22 cellular contexts compared by ENCODE assay signal in genomic region chr16:46638947-46639925, GRCh38. TPM values are rescaled to one million over a fixed set of nuclear protein-coding genes. Genes with fewer than 3 reads are reported as not detected.
DNase-seq lines count a peak whose midpoint lies in the region; ATAC-seq, FAIRE-seq and TF ChIP-seq lines count a peak whose summit lies in the region.
"Had no signal": no experiment of that assay in that cellular context is flagged by ENCODE, and none has a peak within 500 bp of the region (broad histone marks: within the 10 kb centered on the region; RNA-seq: fewer than 3 reads in every experiment).

No MANE protein-coding gene starts in this region.

- H3K4me1 Mint-ChIP-seq in HFFc6 (ENCODE audit: low read depth) = peaks cover 14% of the 10 kb centered on the region
- H3K4me1 Mint-ChIP-seq in astrocyte (ENCODE audit: low read depth, unreplicated experiment) = peaks cover 22% of the 10 kb centered on the region
- peaks cover 0 to 3% (median 0%) of the 10 kb centered on the region in 4 donors for H3K4me1 Mint-ChIP-seq in naive thymus-derived CD8-positive, alpha-beta T cell
- H3K4me1 Mint-ChIP-seq: immature natural killer cell, neural crest cell had no signal

- no peaks in the 10 kb centered on the region for H3K9me3 ChIP-seq in astrocyte (ENCODE audit: insufficient read depth, low read depth, low read length)
- H3K9me3 ChIP-seq: A549, SJSA1, stomach had no signal

- in situ Hi-C loops in G401 (cut with HindIII; ENCODE audit: low sequenced_read_pairs) = no loop called here

- H3K4me1 ChIP-seq in astrocyte (ENCODE audit: insufficient read depth, low read length) = peaks cover 6% of the 10 kb centered on the region
- H3K4me1 ChIP-seq: A549, SJSA1, stomach had no signal

- H2AFZ ChIP-seq in astrocyte (ENCODE audit: low read depth, low read length) = no peak overlapping the region

- H3K4me3 Mint-ChIP-seq in HFFc6 (peak overlapping the region; percentile 8; the same call in 1 of the 2 replicates), astrocyte (ENCODE audit: unreplicated experiment) (no peak overlapping the region)
- no peak overlapping the region for H3K4me3 Mint-ChIP-seq in naive thymus-derived CD8-positive, alpha-beta T cell
- H3K4me3 Mint-ChIP-seq: CD4-positive, CD25-positive, alpha-beta regulatory T cell; immature natural killer cell; memory B cell; neural crest cell had no signal

- H3K27ac Mint-ChIP-seq in HFFc6 (no peak overlapping the region; the same call in 1 of the 2 replicates), astrocyte (ENCODE audit: unreplicated experiment) (peak overlapping the region; percentile 64)
- no peak overlapping the region for H3K27ac Mint-ChIP-seq in naive thymus-derived CD8-positive, alpha-beta T cell
- H3K27ac Mint-ChIP-seq: activated T-helper 2 cell treated with anti-CD3 and anti-CD28 coated beads, Interferon-gamma antibody, Interleukin-2, Interleukin-4, amounts not matched to agents 10 μg/mL and 5 μg/mL and 100 μg/mL, durations not matched to agents 14 hours and 24 hours and 36 hours; CD4-positive, CD25-positive, alpha-beta regulatory T cell; immature natural killer cell; memory B cell had no signal

- no peak for ATAC-seq in naive thymus-derived CD8-positive, alpha-beta T cell
- ATAC-seq: A549 had no signal

- H3K36me3 Mint-ChIP-seq in HFFc6 (ENCODE audit: low read depth) (peaks cover 13% of the 10 kb centered on the region), astrocyte (ENCODE audit: low read depth, unreplicated experiment) (peaks cover 4% of the 10 kb centered on the region)
- H3K36me3 Mint-ChIP-seq in naive thymus-derived CD8-positive, alpha-beta T cell = peaks cover 22 to 28% (median 26%) of the 10 kb centered on the region in 3 donors

- peak overlapping the region; percentile 47 for H3K4me2 ChIP-seq in astrocyte (ENCODE audit: low read length)
- H3K4me2 ChIP-seq: A549 had no signal

- H3K27me3 ChIP-seq in astrocyte (ENCODE audit: insufficient read depth, low read length) = no peaks in the 10 kb centered on the region
- H3K27me3 ChIP-seq: stomach had no signal

- H3K27ac ChIP-seq in astrocyte (ENCODE audit: low read depth, low read length) = no peak overlapping the region
- H3K27ac ChIP-seq: A549, SJSA1, stomach had no signal

- H3K79me2 ChIP-seq in astrocyte (ENCODE audit: insufficient read depth, low read length) = no peaks in the 10 kb centered on the region

- TF ChIP-seq CTCF in HFFc6 (IDR thresholded peaks at IDR 0.05) (no peak), astrocyte (IDR thresholded peaks at IDR 0.05; ENCODE audit: insufficient read depth, low read depth, low read length) (no peak), foreskin fibroblast (IDR thresholded peaks at IDR 0.05; ENCODE audit: low read depth, low read length) (no peak)

- POLR2A ChIA-PET in naive thymus-derived CD8-positive, alpha-beta T cell (lab: Charles Lee) = no interaction called here

- H3K4me3 ChIP-seq in astrocyte (ENCODE audit: insufficient read depth, low read depth, low read length) (no peak overlapping the region), foreskin fibroblast (ENCODE audit: low read depth in 1 of 2, low read length in 2 of 2) (no peak overlapping the region)
- H3K4me3 ChIP-seq: A549, SJSA1, stomach had no signal

- H3K36me3 ChIP-seq in astrocyte (ENCODE audit: insufficient read depth, low read length) = no peaks in the 10 kb centered on the region
- H3K36me3 ChIP-seq: SJSA1, stomach had no signal

- H3K9me3 Mint-ChIP-seq in HFFc6 = peaks cover 15% of the 10 kb centered on the region
- H3K9me3 Mint-ChIP-seq in astrocyte (ENCODE audit: unreplicated experiment) = peaks cover 12% of the 10 kb centered on the region
- H3K9me3 Mint-ChIP-seq in naive thymus-derived CD8-positive, alpha-beta T cell = peaks cover 4 to 28% (median 11%) of the 10 kb centered on the region in 9 donors

- no peak for FAIRE-seq in astrocyte (lab: Jason Lieb, UNC)
- FAIRE-seq: A549, urothelium cell line had no signal

- no peak overlapping the region for H3K9ac ChIP-seq in astrocyte (ENCODE audit: low read length)

- no peaks in the 10 kb centered on the region for H4K20me1 ChIP-seq in astrocyte (ENCODE audit: insufficient read depth, low read length)

- DNase-seq in AG08395 (ENCODE audit: low spot score) = peak; percentile 52
- DNase-seq in HFFc6 = peak; percentile 52
- DNase-seq in astrocyte (ENCODE audit: low read depth) = peak; percentile 58
- peak; percentile 47 to 78 for DNase-seq in foreskin fibroblast
- no peak for DNase-seq in NCI-H128 (lab: John Stamatoyannopoulos, UW; ENCODE audit: unreplicated experiment)
- no peak for DNase-seq in activated CD4-positive, alpha-beta T cell treated with anti-CD3 and anti-CD28 coated beads, Interleukin-2, amount 50 U/mL, for 1 hour
- DNase-seq in G401 (ENCODE audit: low spot score) = no peak
- DNase-seq in naive thymus-derived CD8-positive, alpha-beta T cell = no peak
- DNase-seq: CD4-positive, CD25-positive, alpha-beta regulatory T cell; DMS53; glutamatergic neuron; immature natural killer cell; MM.1S; NCI-H2029 treated with DMSO at 0.1 percent for 48 hours; NCI-H510A treated with DMSO at 0.1 percent for 48 hours; stomach had no signal

- H3K27me3 Mint-ChIP-seq in HFFc6 (ENCODE audit: insufficient read depth) (peaks cover 5% of the 10 kb centered on the region), astrocyte (ENCODE audit: low read depth, unreplicated experiment) (peaks cover 3% of the 10 kb centered on the region)
- peaks cover 0 to 4% (median 0%) of the 10 kb centered on the region in 5 donors for H3K27me3 Mint-ChIP-seq in naive thymus-derived CD8-positive, alpha-beta T cell
- H3K27me3 Mint-ChIP-seq: CD4-positive, CD25-positive, alpha-beta regulatory T cell; memory B cell had no signal

RNA-seq across cellular contexts. Expression of gene SHCBP1, which starts 18.1 kb away (rescaled TPM):
- 10 to 100 TPM; 20.8 to 50.5 (median 49.1) TPM for total RNA-seq in HFFc6 (2021; fragmentation: NEBNext Ultra II Directional; extraction: Animal tissue kit (Norgen Biotek cat#: 25700))
- 2.1 and 3.4 TPM in 2 replicates for total RNA-seq in astrocyte
- total RNA-seq in G401 (2014; rRNA removed; shearing (Covaris generic)) = 11.1 and 30.9 TPM in 2 replicates
- total RNA-seq in naive thymus-derived CD8-positive, alpha-beta T cell = 1 to 10 TPM in 1 of 2 experiments, under 1 TPM in 1; 0.29 to 1.6 TPM
- under 1 TPM in 1 of 3 donors, not detected in 2; 0.28 TPM for polyA plus RNA-seq in naive thymus-derived CD8-positive, alpha-beta T cell

RNA-seq across cellular contexts. Expression of gene VPS35, which starts 49.7 kb away (rescaled TPM):
- 100 to 1,000 TPM in 3 of 6 experiments, 10 to 100 TPM in 3; 86.6 to 113 (median 100) TPM for total RNA-seq in HFFc6 (2021; fragmentation: NEBNext Ultra II Directional; extraction: Animal tissue kit (Norgen Biotek cat#: 25700))
- total RNA-seq in astrocyte = 135 and 137 TPM in 2 replicates
- 177 and 200 TPM in 2 replicates for total RNA-seq in G401 (2014; rRNA removed; shearing (Covaris generic))
- 100 to 1,000 TPM in 1 of 2 experiments, 10 to 100 TPM in 1; 98.3 to 104 TPM for total RNA-seq in naive thymus-derived CD8-positive, alpha-beta T cell
- polyA plus RNA-seq in naive thymus-derived CD8-positive, alpha-beta T cell = 10 to 100 TPM; 66.5 to 67.7 (median 67.1) TPM

RNA-seq across cellular contexts. Expression of gene ORC6, which starts 50.2 kb away (rescaled TPM):
- 10 to 100 TPM; 10.1 to 22.7 (median 14.8) TPM for total RNA-seq in HFFc6 (2021; fragmentation: NEBNext Ultra II Directional; extraction: Animal tissue kit (Norgen Biotek cat#: 25700))
- total RNA-seq in astrocyte = 11.4 and 16.9 TPM in 2 replicates
- 88.0 and 88.2 TPM in 2 replicates for total RNA-seq in G401 (2014; rRNA removed; shearing (Covaris generic))
- total RNA-seq in naive thymus-derived CD8-positive, alpha-beta T cell = 1 to 10 TPM; 2.6 to 3.4 TPM
- under 1 TPM; 0.32 to 0.59 (median 0.48) TPM for polyA plus RNA-seq in naive thymus-derived CD8-positive, alpha-beta T cell

Comparison
In these comparisons a context has a peak if more than half of its experiments do, and no peak if none do; other contexts are left out.
1. DNase-seq: peak in AG08395 (single experiment), HFFc6 (single experiment), astrocyte (single experiment) and foreskin fibroblast (2 of 2); none in NCI-H128 (single experiment), activated CD4-positive, alpha-beta T cell treated with anti-CD3 and anti-CD28 coated beads, Interleukin-2, amount 50 U/mL, for 1 hour (single experiment), G401 (single experiment) and naive thymus-derived CD8-positive, alpha-beta T cell (0 of 10).